ENCODE assay signal across 9 cellular contexts in genomic region chr3:196609815-196610515, GRCh38. TPM values are rescaled to one million over a fixed set of nuclear protein-coding genes. Genes with fewer than 3 reads are reported as not detected.
A peak's percentile ranks its signal among the peaks of the same experiment; 100 is the strongest.
DNase-seq lines count a peak whose midpoint lies in the region; ATAC-seq and TF ChIP-seq lines count a peak whose summit lies in the region.
"Had no signal": no experiment of that assay in that cellular context is flagged by ENCODE, and none has a peak within 500 bp of the region (broad histone marks: within the 10 kb centered on the region; RNA-seq: fewer than 3 reads in every experiment).

No MANE protein-coding gene starts in this region.

- H3K4me2 ChIP-seq in DND-41 (ENCODE audit: insufficient read depth, low read length) (peak overlapping the region; percentile 56), neural progenitor cell (no peak overlapping the region)

- H3K27ac ChIP-seq in DND-41 (ENCODE audit: low read length) (peak overlapping the region; percentile 87), neural progenitor cell (no peak overlapping the region)
- H3K27ac ChIP-seq: epithelial cell of prostate, vagina had no signal

- H3K27me3 Mint-ChIP-seq in neural progenitor cell (ENCODE audit: insufficient read depth, low read depth), result peaks cover 2% of the 10 kb centered on the region

- no peaks in the 10 kb centered on the region for H3K9me3 ChIP-seq in DND-41 (ENCODE audit: insufficient read depth, low read length, severe bottlenecking)
- no peaks in the 10 kb centered on the region for H3K9me3 ChIP-seq in neural progenitor cell (ENCODE audit: low read depth)
- H3K9me3 ChIP-seq: vagina had no signal

- H3K4me3 Mint-ChIP-seq in neural progenitor cell, result no peak overlapping the region

- H3K4me1 ChIP-seq in DND-41 (ENCODE audit: insufficient read depth, low read length) (peaks cover 56% of the 10 kb centered on the region), neural progenitor cell (peaks cover 3% of the 10 kb centered on the region)

- H3K27ac Mint-ChIP-seq in activated naive CD4-positive, alpha-beta T cell treated with anti-CD3 and anti-CD28 coated beads, Interleukin-2, amount 50 U/mL, for 72 hours, result peak overlapping the region; percentile 39 to 79
- H3K27ac Mint-ChIP-seq in neural progenitor cell, result no peak overlapping the region

- ATAC-seq in DND-41 (ENCODE audit: insufficient read depth, low read depth) (peak; percentile 50), GM18909 (IDR thresholded peaks at IDR 0.05; ENCODE audit: poor library complexity, unreplicated experiment) (no peak)
- ATAC-seq in activated naive CD4-positive, alpha-beta T cell treated with anti-CD3 and anti-CD28 coated beads, Interleukin-2, amount 50 U/mL, for 72 hours, result no peak

- no peaks in the 10 kb centered on the region for H3K9me3 Mint-ChIP-seq in activated naive CD4-positive, alpha-beta T cell treated with anti-CD3 and anti-CD28 coated beads, Interleukin-2, amount 50 U/mL, for 72 hours
- no peaks in the 10 kb centered on the region for H3K9me3 Mint-ChIP-seq in neural progenitor cell

- no peaks in the 10 kb centered on the region for H3F3A ChIP-seq in neural progenitor cell (ENCODE audit: low read depth)

- H3K4me3 ChIP-seq in DND-41 (ENCODE audit: low read depth in 1 of 2, low read length in 2 of 2) (peak overlapping the region in 1 of 2 experiments; percentile 28; a peak in 2 of 4 replicates), neural progenitor cell (no peak overlapping the region)
- H3K4me3 ChIP-seq: vagina had no signal

- H4K20me1 ChIP-seq in DND-41 (ENCODE audit: insufficient read depth, low read length) (no peaks in the 10 kb centered on the region), neural progenitor cell (ENCODE audit: low read depth) (no peaks in the 10 kb centered on the region)

- no peak for TF ChIP-seq CTCF in DND-41 (IDR thresholded peaks at IDR 0.05; ENCODE audit: borderline replicate concordance, extremely low read depth, low read length, poor library complexity, severe bottlenecking)
- no peak for TF ChIP-seq CTCF in neural progenitor cell (IDR thresholded peaks at IDR 0.05)

- H3K36me3 ChIP-seq in DND-41 (ENCODE audit: insufficient read depth, low read length), result no peaks in the 10 kb centered on the region
- no peaks in the 10 kb centered on the region for H3K36me3 ChIP-seq in neural progenitor cell
- H3K36me3 ChIP-seq: vagina had no signal

- DNase-seq in DND-41 (peak; percentile 50), LoVo (ENCODE audit: low spot score) (peak; percentile 25), neural progenitor cell (ENCODE audit: low spot score) (no peak), RKO (ENCODE audit: low spot score) (no peak), NCI-H2227 (lab: John Stamatoyannopoulos, UW; ENCODE audit: unreplicated experiment) (no peak)
- no peak for DNase-seq in activated naive CD4-positive, alpha-beta T cell treated with anti-CD3 and anti-CD28 coated beads, Interleukin-2, amount 50 U/mL, for 72 hours (ENCODE audit: low spot score in 2 of 2)

- H3K9ac ChIP-seq in DND-41 (ENCODE audit: low read depth, low read length), result peak overlapping the region; percentile 51
- H3K9ac ChIP-seq in neural progenitor cell, result no peak overlapping the region

- H2AFZ ChIP-seq in DND-41 (ENCODE audit: low read depth, low read length) (peak overlapping the region; percentile 16; the same call in 1 of the 2 replicates), neural progenitor cell (replicated peaks) (peak overlapping the region; percentile 38)

- no peaks in the 10 kb centered on the region for H3K36me3 Mint-ChIP-seq in activated naive CD4-positive, alpha-beta T cell treated with anti-CD3 and anti-CD28 coated beads, Interleukin-2, amount 50 U/mL, for 72 hours
- H3K36me3 Mint-ChIP-seq in neural progenitor cell, result no peaks in the 10 kb centered on the region

- H3K79me2 ChIP-seq in DND-41 (ENCODE audit: insufficient read depth, low read length) (peaks cover 5% of the 10 kb centered on the region), neural progenitor cell (ENCODE audit: low read depth) (no peaks in the 10 kb centered on the region)

- H3K27me3 ChIP-seq in DND-41 (ENCODE audit: insufficient read depth, low read length, poor library complexity), result no peaks in the 10 kb centered on the region
- H3K27me3 ChIP-seq in neural progenitor cell, result no peaks in the 10 kb centered on the region
- H3K27me3 ChIP-seq: vagina had no signal

- peaks cover 14% of the 10 kb centered on the region for H3K4me1 Mint-ChIP-seq in neural progenitor cell

RNA-seq across cellular contexts. Expression of gene NRROS, which starts 29.5 kb away (rescaled TPM):
- 10 to 100 TPM; 17.2 to 27.7 TPM for total RNA-seq in activated naive CD4-positive, alpha-beta T cell treated with anti-CD3 and anti-CD28 coated beads, Interleukin-2, amount 50 U/mL, for 72 hours
- total RNA-seq in neural progenitor cell (ENCODE audit: low replicate concordance), result 0.58 and 1.7 TPM in 2 replicates

RNA-seq across cellular contexts. Expression of gene FBXO45, which starts 41.5 kb away (rescaled TPM):
- total RNA-seq in activated naive CD4-positive, alpha-beta T cell treated with anti-CD3 and anti-CD28 coated beads, Interleukin-2, amount 50 U/mL, for 72 hours, result 10 to 100 TPM; 14.9 to 15.4 TPM
- 14.4 and 23.1 TPM in 2 replicates for total RNA-seq in neural progenitor cell (ENCODE audit: low replicate concordance)

RNA-seq across cellular contexts. Expression of gene WDR53, which starts 41.6 kb away (rescaled TPM):
- 10 to 100 TPM; 16.2 to 23.2 TPM for total RNA-seq in activated naive CD4-positive, alpha-beta T cell treated with anti-CD3 and anti-CD28 coated beads, Interleukin-2, amount 50 U/mL, for 72 hours
- 9.3 and 9.7 TPM in 2 replicates for total RNA-seq in neural progenitor cell (ENCODE audit: low replicate concordance)

Comparison
In these comparisons a context has a peak if more than half of its experiments do, and no peak if none do; other contexts are left out.
1. DNase-seq: peak in DND-41 (single experiment) and LoVo (single experiment); none in activated naive CD4-positive, alpha-beta T cell treated with anti-CD3 and anti-CD28 coated beads, Interleukin-2, amount 50 U/mL, for 72 hours (0 of 2), neural progenitor cell (single experiment), RKO (single experiment) and NCI-H2227 (single experiment).